22 cellular contexts compared by ENCODE assay signal in genomic region chr2:197555467-197555866, GRCh38. TPM values are rescaled to one million over a fixed set of nuclear protein-coding genes. Genes with fewer than 3 reads are reported as not detected.
DNase-seq lines count a peak whose midpoint lies in the region; ATAC-seq, FAIRE-seq and TF ChIP-seq lines count a peak whose summit lies in the region.
"Had no signal": no experiment of that assay in that cellular context is flagged by ENCODE, and none has a peak within 500 bp of the region (broad histone marks: within the 10 kb centered on the region; RNA-seq: fewer than 3 reads in every experiment).

No MANE protein-coding gene starts in this region.

- no peak overlapping the region for H3K4me2 ChIP-seq in A549
- H3K4me2 ChIP-seq: GM23338 had no signal

- ATAC-seq in A549 = no peak
- ATAC-seq in body of pancreas = no peak
- ATAC-seq: GM12878, GM23338, HCT116, Right ventricle myocardium inferior had no signal

- POLR2A ChIA-PET in A549 (lab: Yijun Ruan, JAX) = no interaction called here

- H3K9me3 ChIP-seq in A549 (no peaks in the 10 kb centered on the region), SK-N-MC (ENCODE audit: low read depth, low read length) (no peaks in the 10 kb centered on the region), body of pancreas (no peaks in the 10 kb centered on the region)
- H3K9me3 ChIP-seq: Peyer's patch had no signal

- H3K4me1 ChIP-seq in A549 = peaks cover 10% of the 10 kb centered on the region; the same call in 2 of the 3 replicates
- H3K4me1 ChIP-seq in body of pancreas = no peaks in the 10 kb centered on the region
- H3K4me1 ChIP-seq: Peyer's patch had no signal

- TF ChIP-seq EP300 in A549 (IDR thresholded peaks at IDR 0.05) = no peak

- H3K27me3 ChIP-seq in layer of hippocampus (ENCODE audit: control insufficient read depth, insufficient read depth, low read length) (no peaks in the 10 kb centered on the region), body of pancreas (no peaks in the 10 kb centered on the region)
- H3K27me3 ChIP-seq: Peyer's patch had no signal

- CTCF ChIA-PET in A549 (lab: Yijun Ruan, JAX) = no interaction called here

- DNase-seq in A549 (ENCODE audit: low read depth in 1 of 2, low spot score in 1 of 2) (no peak), SK-N-MC (ENCODE audit: low read depth, low spot score) (no peak), cerebellar cortex (ENCODE audit: low spot score) (no peak), body of pancreas (no peak)
- no peak for DNase-seq in stimulated activated CD4-positive, alpha-beta T cell treated with anti-CD3 and anti-CD28 coated beads, Interleukin-1b, Interleukin-23, amount 100 ng/mL, for 48 hours
- DNase-seq: Calu3; CD4-positive, alpha-beta memory T cell; DMS53; EL; NCI-H1092 treated with DMSO at 0.1 percent for 48 hours; NCI-H1694; NCI-H2081 treated with DMSO at 0.1 percent for 48 hours; NCI-H748 treated with DMSO at 0.1 percent for 48 hours; NK-92 treated with Interleukin-12 subunit alpha and Interleukin-12 subunit beta, amount 100 ng/mL, for 24 hours; Peyer's patch had no signal

- TF ChIP-seq POLR2A in A549 (IDR thresholded peaks at IDR 0.05; ENCODE audit: low read length) (no peak), body of pancreas (IDR thresholded peaks at IDR 0.05) (no peak)

- H3K9ac ChIP-seq in SK-N-MC (ENCODE audit: insufficient read length) = no peak overlapping the region

- H3K4me3 ChIP-seq in A549 (no peak overlapping the region), SK-N-MC (no peak overlapping the region), body of pancreas (no peak overlapping the region)
- H3K4me3 ChIP-seq: GM12878, GM23338, Peyer's patch had no signal

- peaks cover 42% of the 10 kb centered on the region for H3K36me3 ChIP-seq in SK-N-MC (ENCODE audit: insufficient read depth, low read length)
- H3K36me3 ChIP-seq in body of pancreas (replicated peaks in 1 of 2; ENCODE audit: insufficient read depth in 1 of 2, low read depth in 2 of 2) = peaks cover 0 to 10% of the 10 kb centered on the region in 2 donors

- TF ChIP-seq RAD21 in A549 (conservative IDR thresholded peaks at IDR 0.05 in 1 of 2, IDR thresholded peaks at IDR 0.05 in 1 of 2) = no peak

- no peak overlapping the region for H3K27ac ChIP-seq in A549
- peak overlapping the region; percentile 85 for H3K27ac ChIP-seq in SK-N-MC
- peak overlapping the region; percentile 46 for H3K27ac ChIP-seq in layer of hippocampus (ENCODE audit: low read depth, low read length)
- no peak overlapping the region for H3K27ac ChIP-seq in body of pancreas
- H3K27ac ChIP-seq: Peyer's patch had no signal

- intact Hi-C loops in body of pancreas (cut with DNase I) = no loop called here

- no peak for FAIRE-seq in A549 (lab: Jason Lieb, UNC)
- FAIRE-seq: A204.1, GM12878, HTR-8/SVneo had no signal

- no peak for TF ChIP-seq CTCF in A549 (IDR thresholded peaks at IDR 0.05)
- no peak for TF ChIP-seq CTCF in body of pancreas (IDR thresholded peaks at IDR 0.05)

TF ChIP-seq in A549, 52 proteins besides CTCF, POLR2A, EP300 and RAD21:
- TF ChIP-seq MAFK (IDR thresholded peaks at IDR 0.05; ENCODE audit: partially characterized antibody) (peak; percentile 54), HOXB5 (CRISPR knock-in tag; IDR thresholded peaks at IDR 0.05) (no peak)

RNA-seq across cellular contexts. Expression of gene MOB4, which starts 39.6 kb away (rescaled TPM):
- polyA plus RNA-seq in A549 (2011; rRNA removed) (44.2 and 74.7 TPM in 2 replicates), A549 (2017; fragmentation: RNase III; extraction: RNeasy Plus Mini Kit Qiagen cat#74134 plus additional on column Dnase treatment) (57.5 to 64.3 TPM (median 58.1 TPM) in 3 replicates)
- polyA plus RNA-seq in A549 (2012; cell fraction: cytosol; rRNA removed) = 22.4 and 23.9 TPM in 2 replicates
- polyA plus RNA-seq in A549 (2012; cell fraction: nucleus; rRNA removed) = 5.5 and 8.8 TPM in 2 replicates
- polyA minus RNA-seq in A549 (2011; rRNA and poly(A)+ RNA removed) = 7.3 and 9.9 TPM in 2 replicates
- total RNA-seq in body of pancreas = 10 to 100 TPM in 1 of 2 donors, 1 to 10 TPM in 1; 5.3 to 16.1 TPM

RNA-seq across cellular contexts. Expression of gene HSPE1, which starts 55.3 kb away (rescaled TPM):
- polyA plus RNA-seq in A549 (2011; rRNA removed) (286 and 468 TPM in 2 replicates), A549 (2017; fragmentation: RNase III; extraction: RNeasy Plus Mini Kit Qiagen cat#74134 plus additional on column Dnase treatment) (1,189 to 1,457 TPM (median 1,198 TPM) in 3 replicates)
- polyA plus RNA-seq in A549 (2012; cell fraction: cytosol; rRNA removed) = 301 and 505 TPM in 2 replicates
- polyA plus RNA-seq in A549 (2012; cell fraction: nucleus; rRNA removed) = 52.2 and 83.9 TPM in 2 replicates
- polyA minus RNA-seq in A549 (2011; rRNA and poly(A)+ RNA removed) = 27.4 and 28.4 TPM in 2 replicates
- 10 to 100 TPM; 40.2 to 99.5 TPM for total RNA-seq in body of pancreas

RNA-seq across cellular contexts. Expression of gene HSPD1, which starts 55.8 kb away (rescaled TPM):
- polyA plus RNA-seq in A549 (2011; rRNA removed) (767 and 790 TPM in 2 replicates), A549 (2017; fragmentation: RNase III; extraction: RNeasy Plus Mini Kit Qiagen cat#74134 plus additional on column Dnase treatment) (833 to 1,004 TPM (median 882 TPM) in 3 replicates)
- polyA plus RNA-seq in A549 (2012; cell fraction: cytosol; rRNA removed) = 369 and 389 TPM in 2 replicates
- 233 and 254 TPM in 2 replicates for polyA plus RNA-seq in A549 (2012; cell fraction: nucleus; rRNA removed)
- 315 and 357 TPM in 2 replicates for polyA minus RNA-seq in A549 (2011; rRNA and poly(A)+ RNA removed)
- total RNA-seq in body of pancreas = 100 to 1,000 TPM in 1 of 2 donors, 10 to 100 TPM in 1; 81.4 to 117 TPM

Comparison
In these comparisons a context has a peak if more than half of its experiments do, and no peak if none do; other contexts are left out.
1. H3K27ac ChIP-seq: peak in SK-N-MC (single experiment) and layer of hippocampus (single experiment); none in A549 (0 of 2) and body of pancreas (0 of 4).